11 cellular contexts compared by ENCODE assay signal in genomic region chr9:127844821-127845359, GRCh38. TPM values are rescaled to one million over a fixed set of nuclear protein-coding genes. Genes with fewer than 3 reads are reported as not detected.
DNase-seq lines count a peak whose midpoint lies in the region; ATAC-seq and TF ChIP-seq lines count a peak whose summit lies in the region.
"Had no signal": no experiment of that assay in that cellular context is flagged by ENCODE, and none has a peak within 500 bp of the region (broad histone marks: within the 10 kb centered on the region; RNA-seq: fewer than 3 reads in every experiment).

No MANE protein-coding gene starts in this region.

- H3K36me3 ChIP-seq in adrenal gland (replicated peaks in 1 of 2) (peaks cover 0 to 11% of the 10 kb centered on the region in 2 donors), left ventricle myocardium inferior (peaks cover 43% of the 10 kb centered on the region), uterus (no peaks in the 10 kb centered on the region)
- H3K36me3 ChIP-seq in effector memory CD4-positive, alpha-beta T cell (ENCODE audit: control insufficient read depth, insufficient read depth, low read length): no peaks in the 10 kb centered on the region

- DNase-seq in adrenal gland: peak in 4 of 7 donors; percentile 45 to 74 (median 55)
- peak; percentile 60 for DNase-seq in left ventricle myocardium inferior
- DNase-seq in neural crest cell (ENCODE audit: low read depth, low spot score): no peak
- DNase-seq in uterus: peak in 1 of 2 donors; percentile 56
- DNase-seq in stimulated activated CD8-positive, alpha-beta memory T cell treated with anti-CD3 and anti-CD28 coated beads, Interleukin-4, amount 100 ng/mL, for 48 hours: no peak
- DNase-seq in effector memory CD4-positive, alpha-beta T cell: no peak
- DNase-seq: effector CD4-positive, alpha-beta T cell; NCI-H1436 treated with DMSO at 0.1 percent for 48 hours; stimulated activated naive B cell treated with anti-CD40 and anti-IgM and Interleukin-4, amounts not matched to agents 10 μg/mL and 1 μg/mL and 100 μg/mL, for 72 hours had no signal

- H3K9me3 ChIP-seq in adrenal gland (replicated peaks in 1 of 3): no peaks in the 10 kb centered on the region
- peaks cover 14% of the 10 kb centered on the region for H3K9me3 ChIP-seq in left ventricle myocardium inferior (replicated peaks)
- no peaks in the 10 kb centered on the region for H3K9me3 ChIP-seq in uterus
- peaks cover 4% of the 10 kb centered on the region for H3K9me3 ChIP-seq in effector memory CD4-positive, alpha-beta T cell (ENCODE audit: control insufficient read depth, low read length)

- peak overlapping the region; percentile 50 for H3K27ac Mint-ChIP-seq in neural crest cell (ENCODE audit: unreplicated experiment)
- H3K27ac Mint-ChIP-seq: stimulated activated naive B cell treated with anti-CD40 and anti-IgM and Interleukin-4, amounts not matched to agents 10 μg/mL and 1 μg/mL and 100 μg/mL, for 72 hours had no signal

- peaks cover 2% of the 10 kb centered on the region for H3K36me3 Mint-ChIP-seq in neural crest cell (ENCODE audit: low read depth)

- intact Hi-C loops in adrenal gland (cut with DNase I) (no loop called here), left ventricle myocardium inferior (cut with micrococcal nuclease) (no loop called here), uterus (cut with DNase I; ENCODE audit: low total_unique reads) (no loop called here)

- TF ChIP-seq POLR2A in adrenal gland (IDR thresholded peaks at IDR 0.05): no peak
- TF ChIP-seq POLR2A in uterus (IDR thresholded peaks at IDR 0.05): no peak

- no peak for TF ChIP-seq CTCF in adrenal gland (IDR thresholded peaks at IDR 0.05)
- no peak for TF ChIP-seq CTCF in left ventricle myocardium inferior (IDR thresholded peaks at IDR 0.05; ENCODE audit: borderline replicate concordance)
- no peak for TF ChIP-seq CTCF in neural crest cell (conservative IDR thresholded peaks at IDR 0.05)
- TF ChIP-seq CTCF in uterus (IDR thresholded peaks at IDR 0.05): no peak

- H3K27me3 ChIP-seq in adrenal gland: no peaks in the 10 kb centered on the region
- no peaks in the 10 kb centered on the region for H3K27me3 ChIP-seq in left ventricle myocardium inferior (ENCODE audit: low read depth)
- H3K27me3 ChIP-seq in uterus: no peaks in the 10 kb centered on the region
- H3K27me3 ChIP-seq in effector memory CD4-positive, alpha-beta T cell (replicated peaks; ENCODE audit: control insufficient read depth, insufficient read depth, low read length, poor library complexity, severe bottlenecking): no peaks in the 10 kb centered on the region

- H3K4me3 ChIP-seq in adrenal gland (no peak overlapping the region), left ventricle myocardium inferior (peak overlapping the region; percentile 73), uterus (no peak overlapping the region)
- no peak overlapping the region for H3K4me3 ChIP-seq in effector memory CD4-positive, alpha-beta T cell (ENCODE audit: insufficient read depth, low read depth, low read length, poor library complexity, severe bottlenecking)

- no peaks in the 10 kb centered on the region for H3K9me3 Mint-ChIP-seq in neural crest cell

- no peaks in the 10 kb centered on the region for H3K27me3 Mint-ChIP-seq in neural crest cell (ENCODE audit: low read depth)
- H3K27me3 Mint-ChIP-seq: stimulated activated naive B cell treated with anti-CD40 and anti-IgM and Interleukin-4, amounts not matched to agents 10 μg/mL and 1 μg/mL and 100 μg/mL, for 72 hours had no signal

- H3K4me1 ChIP-seq in adrenal gland (replicated peaks in 1 of 2) (peaks cover 0 to 38% of the 10 kb centered on the region in 2 donors), left ventricle myocardium inferior (peaks cover 97% of the 10 kb centered on the region), uterus (peaks cover 0 to 4% of the 10 kb centered on the region in 2 donors)
- H3K4me1 ChIP-seq in effector memory CD4-positive, alpha-beta T cell (ENCODE audit: control insufficient read depth, insufficient read depth, low read length, poor library complexity, severe bottlenecking): no peaks in the 10 kb centered on the region

- ATAC-seq in GM21390 (IDR thresholded peaks at IDR 0.05; ENCODE audit: unreplicated experiment): no peak
- ATAC-seq: HCT116; stimulated activated naive B cell treated with anti-CD40 and anti-IgM and Interleukin-4, amounts not matched to agents 10 μg/mL and 1 μg/mL and 100 μg/mL, for 72 hours had no signal

- H3K27ac ChIP-seq in adrenal gland (peak overlapping the region in 4 of 5 donors; percentile 27 to 89 (median 64)), left ventricle myocardium inferior (replicated peaks) (peak overlapping the region; percentile 97), uterus (peak overlapping the region; percentile 74 to 89)
- H3K27ac ChIP-seq in effector memory CD4-positive, alpha-beta T cell (ENCODE audit: insufficient read depth, low read length, poor library complexity, severe bottlenecking): no peak overlapping the region

- 57 to 80% (median 69%) methylated on average over 13 to 16 of the region's 16 CpGs for WGBS in adrenal gland, 4 donors

- no peak overlapping the region for H3K4me3 Mint-ChIP-seq in neural crest cell
- H3K4me3 Mint-ChIP-seq: stimulated activated naive B cell treated with anti-CD40 and anti-IgM and Interleukin-4, amounts not matched to agents 10 μg/mL and 1 μg/mL and 100 μg/mL, for 72 hours had no signal

- no peaks in the 10 kb centered on the region for H3K4me1 Mint-ChIP-seq in neural crest cell

RNA-seq across cellular contexts. Expression of gene ENG, which starts 9.6 kb away (rescaled TPM):
- total RNA-seq in adrenal gland (100 to 1,000 TPM in 5 of 8 donors, 10 to 100 TPM in 3; 69.2 to 214 (median 123) TPM), left ventricle myocardium inferior (139 TPM), neural crest cell (2.6 and 3.3 TPM in 2 replicates), uterus (100 to 1,000 TPM in 1 of 4 donors, 10 to 100 TPM in 3; 14.0 to 256 (median 50.3) TPM)
- 100 to 1,000 TPM in 1 of 3 donors, 10 to 100 TPM in 2; 43.2 to 116 (median 96.7) TPM for polyA plus RNA-seq in adrenal gland

RNA-seq across cellular contexts. Expression of gene AK1, which starts 32.6 kb away (rescaled TPM):
- total RNA-seq in adrenal gland (100 to 1,000 TPM in 3 of 8 donors, 10 to 100 TPM in 5; 51.9 to 136 (median 88.0) TPM), left ventricle myocardium inferior (844 TPM), neural crest cell (39.6 and 45.5 TPM in 2 replicates), uterus (10 to 100 TPM in 2 of 4 donors, 1 to 10 TPM in 2; 6.1 to 54.3 (median 15.7) TPM)
- polyA plus RNA-seq in adrenal gland: 100 to 1,000 TPM in 2 of 3 donors, 10 to 100 TPM in 1; 60.0 to 242 (median 175) TPM

RNA-seq across cellular contexts. Expression of gene FPGS, which starts 42.2 kb away (rescaled TPM):
- total RNA-seq in adrenal gland (100 to 1,000 TPM in 5 of 8 donors, 10 to 100 TPM in 3; 58.7 to 359 (median 120) TPM), left ventricle myocardium inferior (38.0 TPM), neural crest cell (64.6 and 69.9 TPM in 2 replicates), uterus (100 to 1,000 TPM in 1 of 4 donors, 10 to 100 TPM in 3; 11.5 to 128 (median 46.6) TPM)
- 100 to 1,000 TPM in 2 of 3 donors, 10 to 100 TPM in 1; 59.6 to 176 (median 144) TPM for polyA plus RNA-seq in adrenal gland

RNA-seq across cellular contexts. Expression of gene ST6GALNAC6, which starts 54.5 kb away (rescaled TPM):
- total RNA-seq in adrenal gland (100 to 1,000 TPM in 1 of 8 donors, 10 to 100 TPM in 7; 39.1 to 129 (median 68.1) TPM), left ventricle myocardium inferior (48.4 TPM), neural crest cell (25.4 and 27.4 TPM in 2 replicates), uterus (100 to 1,000 TPM in 3 of 4 donors, 10 to 100 TPM in 1; 37.7 to 133 (median 111) TPM)
- 10 to 100 TPM; 26.7 to 46.9 (median 40.0) TPM for polyA plus RNA-seq in adrenal gland

RNA-seq across cellular contexts. Expression of gene CDK9, which starts 59.1 kb away (rescaled TPM):
- total RNA-seq in adrenal gland (100 to 1,000 TPM in 6 of 8 donors, 10 to 100 TPM in 2; 81.8 to 238 (median 117) TPM), left ventricle myocardium inferior (46.4 TPM), neural crest cell (77.0 and 84.8 TPM in 2 replicates), uterus (100 to 1,000 TPM in 1 of 4 donors, 10 to 100 TPM in 3; 30.0 to 175 (median 77.4) TPM)
- 100 to 1,000 TPM in 2 of 3 donors, 10 to 100 TPM in 1; 64.0 to 202 (median 166) TPM for polyA plus RNA-seq in adrenal gland

Comparison
In these comparisons a context has a peak if more than half of its experiments do, and no peak if none do; other contexts are left out.
1. DNase-seq: peak in adrenal gland (4 of 7) and left ventricle myocardium inferior (single experiment); none in neural crest cell (single experiment), stimulated activated CD8-positive, alpha-beta memory T cell treated with anti-CD3 and anti-CD28 coated beads, Interleukin-4, amount 100 ng/mL, for 48 hours (single experiment) and effector memory CD4-positive, alpha-beta T cell (0 of 3).